Comparison of ENCODE assay signal across 27 cellular contexts in genomic region chr1:168416220-168416619, GRCh38.
"Had no signal": no experiment of that assay in that cellular context is flagged by ENCODE, and none has a peak within 500 bp of the region (broad histone marks: within the 10 kb centered on the region; RNA-seq: fewer than 3 reads in every experiment).

No MANE protein-coding gene starts in this region.

- H3K27ac Mint-ChIP-seq: activated CD4-positive, alpha-beta memory T cell treated with anti-CD3 and anti-CD28 coated beads for 36 hours; activated CD4-positive, alpha-beta T cell treated with anti-CD3 and anti-CD28 coated beads for 36 hours; activated CD4-positive, alpha-beta T cell treated with anti-CD3 and anti-CD28 coated beads, Interleukin-2, amount 10 ng/mL, durations not matched to agents 24 days and 14 days; activated CD8-positive, alpha-beta T cell treated with anti-CD3 and anti-CD28 coated beads, Interleukin-2, amount 10 ng/mL, durations not matched to agents 7 days and 5 days; activated naive CD8-positive, alpha-beta T cell; activated T-cell treated with anti-CD3 and anti-CD28 coated beads, Interleukin-2, amount 50 U/mL, for 24 hours; activated T-cell treated with anti-CD3 and anti-CD28 coated beads, Interleukin-2, amount 50 U/mL, for 72 hours had no signal

- ATAC-seq: activated CD4-positive, alpha-beta T cell treated with anti-CD3 and anti-CD28 coated beads for 36 hours; activated CD8-positive, alpha-beta T cell treated with anti-CD3 and anti-CD28 coated beads, Interleukin-2, amount 10 ng/mL, durations not matched to agents 7 days and 5 days; esophagus mucosa had no signal

- DNase-seq: activated CD4-positive, alpha-beta memory T cell treated with anti-CD3 and anti-CD28 coated beads for 36 hours; activated CD4-positive, alpha-beta T cell treated with anti-CD3 and anti-CD28 coated beads for 36 hours; activated CD4-positive, alpha-beta T cell treated with anti-CD3 and anti-CD28 coated beads, Interleukin-2, amount 10 ng/mL, durations not matched to agents 24 days and 14 days; activated CD4-positive, CD25-positive, alpha-beta regulatory T cell; activated CD4-positive, CD25-positive, alpha-beta regulatory T cell treated with anti-CD3 and anti-CD28 coated beads, Interleukin-2, amount 50 U/mL, for 72 hours; activated CD8-positive, alpha-beta memory T cell treated with anti-CD3 and anti-CD28 coated beads, Interleukin-2, amount 50 U/mL, for 48 hours; activated CD8-positive, alpha-beta T cell treated with anti-CD3 and anti-CD28 coated beads, Interleukin-2, amount 10 ng/mL, durations not matched to agents 7 days and 5 days; activated effector memory CD4-positive, alpha-beta T cell treated with Interleukin-2 at 50 U/mL for 16 hours; activated gamma-delta T cell treated with Interleukin-2 at 50 U/mL for 16 hours; activated naive CD4-positive, alpha-beta T cell treated with anti-CD3 and anti-CD28 coated beads, Interleukin-2, amount 50 U/mL, for 16 hours; activated naive CD4-positive, alpha-beta T cell treated with Interleukin-2 at 50 U/mL for 16 hours; activated T-cell treated with anti-CD3 and anti-CD28 coated beads for 4 hours; activated T-cell treated with anti-CD3 and anti-CD28 coated beads, Interleukin-2, amount 50 U/mL, for 24 hours; activated T-cell treated with anti-CD3 and anti-CD28 coated beads, Interleukin-2, amount 50 U/mL, for 72 hours; amniotic stem cell; anterior cingulate cortex; brain microvascular endothelial cell; dermis blood vessel endothelial cell; effector CD4-positive, alpha-beta T cell; foreskin fibroblast; head of caudate nucleus; T-helper 1 cell; T-helper 2 cell had no signal

- H3K27me3 Mint-ChIP-seq: activated CD4-positive, alpha-beta memory T cell treated with anti-CD3 and anti-CD28 coated beads for 36 hours; activated CD4-positive, alpha-beta T cell treated with anti-CD3 and anti-CD28 coated beads for 36 hours; activated naive CD8-positive, alpha-beta T cell; activated T-cell treated with anti-CD3 and anti-CD28 coated beads, Interleukin-2, amount 50 U/mL, for 24 hours; central memory CD8-positive, alpha-beta T cell had no signal

- H3K27me3 ChIP-seq: brain microvascular endothelial cell had no signal

- H3K27ac ChIP-seq: brain microvascular endothelial cell, coronary artery had no signal

- H3K9me3 Mint-ChIP-seq: activated CD4-positive, alpha-beta memory T cell treated with anti-CD3 and anti-CD28 coated beads for 36 hours; activated CD4-positive, alpha-beta T cell treated with anti-CD3 and anti-CD28 coated beads, Interleukin-2, amount 10 ng/mL, durations not matched to agents 24 days and 14 days; activated T-cell treated with anti-CD3 and anti-CD28 coated beads, Interleukin-2, amount 50 U/mL, for 24 hours; activated T-cell treated with anti-CD3 and anti-CD28 coated beads, Interleukin-2, amount 50 U/mL, for 72 hours; central memory CD8-positive, alpha-beta T cell had no signal

- H3K36me3 ChIP-seq: brain microvascular endothelial cell had no signal

- H3K4me3 Mint-ChIP-seq: activated CD4-positive, alpha-beta memory T cell treated with anti-CD3 and anti-CD28 coated beads for 36 hours; activated CD4-positive, alpha-beta T cell treated with anti-CD3 and anti-CD28 coated beads for 36 hours; activated CD4-positive, alpha-beta T cell treated with anti-CD3 and anti-CD28 coated beads, Interleukin-2, amount 10 ng/mL, durations not matched to agents 24 days and 14 days; activated CD8-positive, alpha-beta T cell treated with anti-CD3 and anti-CD28 coated beads, Interleukin-2, amount 10 ng/mL, durations not matched to agents 7 days and 5 days; activated naive CD8-positive, alpha-beta T cell; activated T-cell treated with anti-CD3 and anti-CD28 coated beads, Interleukin-2, amount 50 U/mL, for 24 hours; activated T-cell treated with anti-CD3 and anti-CD28 coated beads, Interleukin-2, amount 50 U/mL, for 72 hours; central memory CD8-positive, alpha-beta T cell had no signal

- H3K4me3 ChIP-seq: coronary artery had no signal

- H3K36me3 Mint-ChIP-seq: activated CD4-positive, alpha-beta memory T cell treated with anti-CD3 and anti-CD28 coated beads for 36 hours; activated naive CD8-positive, alpha-beta T cell had no signal
